9 cellular contexts compared by ENCODE assay signal in genomic region chr3:171049831-171050444, GRCh38. TPM values are rescaled to one million over a fixed set of nuclear protein-coding genes. Genes with fewer than 3 reads are reported as not detected.
DNase-seq lines count a peak whose midpoint lies in the region; ATAC-seq and TF ChIP-seq lines count a peak whose summit lies in the region.
"Had no signal": no experiment of that assay in that cellular context is flagged by ENCODE, and none has a peak within 500 bp of the region (broad histone marks: within the 10 kb centered on the region; RNA-seq: fewer than 3 reads in every experiment).

No MANE protein-coding gene starts in this region.

- DNase-seq in CD1c-positive myeloid dendritic cell (ENCODE audit: extremely low spot score) (peak; percentile 18), NCI-H345 (lab: John Stamatoyannopoulos, UW) (peak; percentile 20), epithelial cell of esophagus (ENCODE audit: low read depth) (peak; percentile 53), myocyte (ENCODE audit: low read depth) (peak; percentile 54)
- peak; percentile 35 for DNase-seq in activated CD4-positive, alpha-beta T cell treated with anti-CD3 and anti-CD28 coated beads, Interleukin-2, amount 50 U/mL, for 1 hour

- ATAC-seq in GM18868 (IDR thresholded peaks at IDR 0.05; ENCODE audit: unreplicated experiment): peak; percentile 90
- peak; percentile 89 for ATAC-seq in HG03095 (IDR thresholded peaks at IDR 0.05; ENCODE audit: unreplicated experiment)
- ATAC-seq in HG03025 (IDR thresholded peaks at IDR 0.05; ENCODE audit: low FRiP score, unreplicated experiment): no peak

- peak; percentile 42 for TF ChIP-seq CTCF in epithelial cell of esophagus (IDR thresholded peaks at IDR 0.05; ENCODE audit: insufficient read depth, low read depth, low read length, missing control alignments)

- H3K4me3 ChIP-seq in epithelial cell of esophagus (ENCODE audit: low read length): no peak overlapping the region

RNA-seq across cellular contexts. Expression of gene SLC2A2, which starts 23.4 kb away (rescaled TPM):
- total RNA-seq in myocyte: not detected in 2 replicates
- not detected for polyA plus RNA-seq in myocyte (2012)
- total RNA-seq: T-helper 2 cell treated with Interferon-gamma antibody and Interleukin-4, amounts not matched to agents 100 ng/mL and 5 ng/mL, for 36 hours had no signal
